ENCODE assay signal across 25 cellular contexts in the genomic region with DNA sequence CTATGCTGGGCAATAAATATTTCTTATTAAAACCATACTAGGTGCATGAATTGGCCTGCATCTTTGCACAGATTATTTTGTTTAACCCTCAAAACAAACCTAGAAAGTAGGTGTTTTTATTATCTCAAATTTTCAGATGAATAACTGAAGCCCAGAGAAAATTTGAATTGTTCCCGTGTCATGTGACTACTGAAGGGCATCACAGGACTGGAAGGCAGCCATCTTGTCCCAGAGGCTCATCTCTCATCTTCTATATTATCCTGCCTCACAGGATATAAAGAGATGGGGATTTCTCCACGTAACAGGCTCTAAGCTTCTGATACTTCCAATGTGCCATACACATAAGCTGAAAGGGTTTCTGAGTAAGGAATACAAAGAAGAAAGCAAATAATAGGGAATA.
"Had no signal": no experiment of that assay in that cellular context is flagged by ENCODE, and none has a peak within 500 bp of the region (broad histone marks: within the 10 kb centered on the region; RNA-seq: fewer than 3 reads in every experiment).

No MANE protein-coding gene starts in this region.

- DNase-seq: colonic mucosa; cortex of kidney; effector CD8-positive, alpha-beta T cell; effector memory CD8-positive, alpha-beta T cell; endodermal cell; erythroblast; esophagus squamous epithelium; foreskin fibroblast; foreskin melanocyte; gastrocnemius medialis; glutamatergic neuron; head of caudate nucleus; heart right ventricle; hippocampal formation; left cardiac atrium; left lung; left ventricle myocardium superior; lower lobe of right lung; mucosa of descending colon; naive B cell had no signal

- H3K4me3 ChIP-seq: colonic mucosa, esophagus squamous epithelium, gastrocnemius medialis, heart right ventricle, left lung, lower lobe of right lung, mucosa of descending colon had no signal

- H3K9me3 ChIP-seq: colonic mucosa, esophagus squamous epithelium, gastrocnemius medialis, heart right ventricle, left lung, lower lobe of right lung, mucosa of descending colon had no signal

- H3K27ac ChIP-seq: colonic mucosa, epithelial cell of prostate, esophagus squamous epithelium, gastrocnemius medialis, heart right ventricle, left lung, lower lobe of right lung had no signal

- FAIRE-seq: endometrium, islet of Langerhans, keratinocyte had no signal

- H3K4me1 ChIP-seq: colonic mucosa, esophagus squamous epithelium, gastrocnemius medialis, heart right ventricle, lower lobe of right lung had no signal

- H3K36me3 ChIP-seq: colonic mucosa, gastrocnemius medialis had no signal

- ATAC-seq: effector memory CD8-positive, alpha-beta T cell; esophagus mucosa; gastrocnemius medialis; heart right ventricle; left cardiac atrium; left lung; left ventricle myocardium superior; lower lobe of right lung; mucosa of descending colon had no signal

- H3K27me3 ChIP-seq: colonic mucosa, esophagus squamous epithelium, gastrocnemius medialis, heart right ventricle, left lung had no signal
